Comparison of ENCODE assay signal across 8 cellular contexts in genomic region chr2:127675335-127676261, GRCh38. TPM values are rescaled to one million over a fixed set of nuclear protein-coding genes. Genes with fewer than 3 reads are reported as not detected.
DNase-seq lines count a peak whose midpoint lies in the region; ATAC-seq lines count a peak whose summit lies in the region.

LIMS2 (minus strand) TSS chr2:127675530; CDS start chr2:127675024, 506 bp downstream.

- no peaks in the 10 kb centered on the region for H3K9me3 Mint-ChIP-seq in natural killer cell treated with Interleukin-12 subunit alpha and Interleukin-12 subunit beta and Interleukin-15 and Interleukin-18, amount 100 ng/mL, for 72 hours

- H3K4me1 Mint-ChIP-seq in T-helper 17 cell: peaks cover 16% of the 10 kb centered on the region
- peaks cover 0 to 9% of the 10 kb centered on the region in 2 donors for H3K4me1 Mint-ChIP-seq in natural killer cell treated with Interleukin-12 subunit alpha and Interleukin-12 subunit beta and Interleukin-15 and Interleukin-18, amount 100 ng/mL, for 72 hours (ENCODE audit: low read depth in 2 of 2)

- H3K27ac Mint-ChIP-seq in T-helper 17 cell: no peak within 1 kb of the TSS
- H3K27ac Mint-ChIP-seq in natural killer cell treated with Interleukin-12 subunit alpha and Interleukin-12 subunit beta and Interleukin-15 and Interleukin-18, amount 100 ng/mL, for 72 hours: no peak within 1 kb of the TSS

- peak within 1 kb of the TSS; percentile 82 for H3K4me3 Mint-ChIP-seq in T-helper 17 cell
- H3K4me3 Mint-ChIP-seq in natural killer cell treated with Interleukin-12 subunit alpha and Interleukin-12 subunit beta and Interleukin-15 and Interleukin-18, amount 100 ng/mL, for 72 hours: peak within 1 kb of the TSS; percentile 59

- H3K27me3 Mint-ChIP-seq in T-helper 17 cell: peaks cover 76% of the 10 kb centered on the region
- H3K27me3 Mint-ChIP-seq in natural killer cell treated with Interleukin-12 subunit alpha and Interleukin-12 subunit beta and Interleukin-15 and Interleukin-18, amount 100 ng/mL, for 72 hours: peaks cover 45 to 52% of the 10 kb centered on the region in 2 donors

- DNase-seq in NCI-H146 (lab: John Stamatoyannopoulos, UW) (peak; percentile 26), NCI-H146 treated with DMSO at 0.1 percent for 48 hours (lab: John Stamatoyannopoulos, UW; ENCODE audit: unreplicated experiment) (no peak), T-helper 17 cell (no peak), fibroblast of peridontal ligament (ENCODE audit: extremely low read depth) (peak; percentile 9)
- DNase-seq in natural killer cell treated with Interleukin-12 subunit alpha and Interleukin-12 subunit beta and Interleukin-15 and Interleukin-18, amount 100 ng/mL, for 72 hours (ENCODE audit: low spot score): no peak

- no peak for ATAC-seq in T-helper 17 cell
- ATAC-seq in natural killer cell treated with Interleukin-12 subunit alpha and Interleukin-12 subunit beta and Interleukin-15 and Interleukin-18, amount 100 ng/mL, for 72 hours: peak in 1 of 2 donors; percentile 28
- no peak for ATAC-seq in GM19463 (IDR thresholded peaks at IDR 0.05; ENCODE audit: unreplicated experiment)
- ATAC-seq in GM21528 (IDR thresholded peaks at IDR 0.05; ENCODE audit: low FRiP score, unreplicated experiment): no peak
- ATAC-seq in GM21360 (IDR thresholded peaks at IDR 0.05; ENCODE audit: unreplicated experiment): no peak

- peaks cover 14% of the 10 kb centered on the region for H3K36me3 Mint-ChIP-seq in T-helper 17 cell (ENCODE audit: low read depth)
- no peaks in the 10 kb centered on the region for H3K36me3 Mint-ChIP-seq in natural killer cell treated with Interleukin-12 subunit alpha and Interleukin-12 subunit beta and Interleukin-15 and Interleukin-18, amount 100 ng/mL, for 72 hours

- H3K9me3 ChIP-seq in T-helper 17 cell (ENCODE audit: control insufficient read depth, low read length, poor library complexity, severe bottlenecking): no peaks in the 10 kb centered on the region

RNA-seq across cellular contexts. Expression of gene LIMS2, which starts in this region (rescaled TPM):
- 1 to 10 TPM; 2.9 to 7.7 TPM for total RNA-seq in T-helper 17 cell
- not detected for total RNA-seq in natural killer cell treated with Interleukin-12 subunit alpha and Interleukin-12 subunit beta and Interleukin-15 and Interleukin-18, amount 100 ng/mL, for 72 hours

Comparison
In these comparisons a context has a peak if more than half of its experiments do, and no peak if none do; other contexts are left out.
1. DNase-seq: peak in NCI-H146 (single experiment) and fibroblast of peridontal ligament (single experiment); none in NCI-H146 treated with DMSO at 0.1 percent for 48 hours (single experiment), T-helper 17 cell (0 of 3) and natural killer cell treated with Interleukin-12 subunit alpha and Interleukin-12 subunit beta and Interleukin-15 and Interleukin-18, amount 100 ng/mL, for 72 hours (single experiment).